In the genomic region with DNA sequence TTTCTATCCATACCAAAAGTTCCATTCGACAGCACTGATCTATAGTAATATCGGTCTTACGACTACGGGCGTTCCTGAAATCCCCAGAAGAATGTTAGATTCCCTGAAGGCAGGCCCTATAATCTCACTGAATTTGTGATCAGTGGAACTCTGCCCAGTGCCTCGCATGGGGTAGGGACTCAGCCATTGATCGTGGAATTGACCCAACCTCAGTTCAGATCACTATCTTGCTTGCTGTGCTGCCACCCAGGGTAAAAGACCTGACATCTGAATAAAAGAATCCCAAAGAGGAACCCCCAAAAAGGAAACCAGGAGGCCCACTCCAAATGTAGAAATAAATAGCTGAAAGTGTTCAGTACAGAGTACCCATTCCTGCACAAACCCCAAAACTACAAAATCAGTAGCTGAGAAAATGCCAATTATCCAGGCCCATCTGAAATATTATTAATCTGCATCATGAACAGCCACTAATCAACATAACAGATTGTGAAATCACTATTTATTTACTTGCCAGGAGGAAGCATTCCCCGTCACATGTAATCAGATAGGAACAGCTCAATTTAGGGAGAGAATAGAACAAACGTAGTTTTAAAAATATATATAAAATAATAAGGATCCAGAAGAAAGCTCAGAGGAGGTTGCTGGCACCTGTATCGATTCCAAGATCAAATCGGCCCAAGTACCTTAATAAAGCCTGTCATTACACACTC, we compare ENCODE assay signal across 23 cellular contexts.
DNase-seq lines count a peak whose midpoint lies in the region; ATAC-seq and TF ChIP-seq lines count a peak whose summit lies in the region.
"Had no signal": no experiment of that assay in that cellular context is flagged by ENCODE, and none has a peak within 500 bp of the region (broad histone marks: within the 10 kb centered on the region; RNA-seq: fewer than 3 reads in every experiment).

No MANE protein-coding gene starts in this region.

- H3K36me3 ChIP-seq in IMR-90 (ENCODE audit: control insufficient read depth, insufficient read depth, low read length) = peaks cover 8% of the 10 kb centered on the region; the same call in 1 of the 2 replicates
- H3K36me3 ChIP-seq: BLaER1 had no signal

- TF ChIP-seq RAD21 in IMR-90 (IDR thresholded peaks at IDR 0.05; ENCODE audit: low read length) = no peak

- H3K9ac ChIP-seq in IMR-90 (ENCODE audit: low read depth, low read length) = no peak overlapping the region
- H3K9ac ChIP-seq: BLaER1 had no signal

- H3K27me3 Mint-ChIP-seq in mesothelial cell of epicardium (ENCODE audit: low read depth) = no peaks in the 10 kb centered on the region
- no peaks in the 10 kb centered on the region for H3K27me3 Mint-ChIP-seq in activated T-cell treated with anti-CD3 and anti-CD28 coated beads, Interleukin-2, amount 50 U/mL, for 72 hours (ENCODE audit: low read depth)
- H3K27me3 Mint-ChIP-seq: CD4-positive, alpha-beta memory T cell; CD4-positive, CD25-positive, alpha-beta regulatory T cell had no signal

- H2AFZ ChIP-seq in IMR-90 (replicated peaks; ENCODE audit: low read length, poor library complexity) = no peak overlapping the region

- H4K91ac ChIP-seq in IMR-90 (ENCODE audit: insufficient read depth, low read depth, low read length) = no peak overlapping the region

- TF ChIP-seq POLR2A in IMR-90 (IDR thresholded peaks at IDR 0.05; ENCODE audit: low read depth, low read length) = no peak

- H2BK5ac ChIP-seq in IMR-90 (ENCODE audit: low read depth, low read length, poor library complexity, severe bottlenecking) = no peak overlapping the region

- H2AK5ac ChIP-seq in IMR-90 (ENCODE audit: low read depth, low read length) = no peak overlapping the region

- peak overlapping the region; percentile 25 for H3K27ac Mint-ChIP-seq in mesothelial cell of epicardium
- no peak overlapping the region for H3K27ac Mint-ChIP-seq in activated T-cell treated with anti-CD3 and anti-CD28 coated beads, Interleukin-2, amount 50 U/mL, for 72 hours
- H3K27ac Mint-ChIP-seq: CD14-positive monocyte; CD4-positive, alpha-beta memory T cell; CD4-positive, CD25-positive, alpha-beta regulatory T cell; CD8-positive, alpha-beta memory T cell had no signal

- no peaks in the 10 kb centered on the region for H3K27me3 ChIP-seq in IMR-90 (ENCODE audit: control insufficient read depth, insufficient read depth, low read length)
- H3K27me3 ChIP-seq: BE2C, BLaER1 had no signal

- no TSS peak for BruUV-seq in IMR-90 (replicated peaks; lab: Mats Ljungman, UMichigan)

- no peak overlapping the region for H2BK120ac ChIP-seq in IMR-90 (ENCODE audit: low read depth, low read length)

- no peak overlapping the region for H2BK15ac ChIP-seq in IMR-90 (ENCODE audit: low read depth, low read length)

- H3K4me3 ChIP-seq in IMR-90 (ENCODE audit: insufficient read depth, low read depth, low read length) = no peak overlapping the region
- H3K4me3 ChIP-seq: BLaER1, GM12878 had no signal

- no peaks in the 10 kb centered on the region for H3K9me3 Mint-ChIP-seq in mesothelial cell of epicardium
- no peaks in the 10 kb centered on the region for H3K9me3 Mint-ChIP-seq in activated T-cell treated with anti-CD3 and anti-CD28 coated beads, Interleukin-2, amount 50 U/mL, for 72 hours
- H3K9me3 Mint-ChIP-seq: CD14-positive monocyte; CD4-positive, alpha-beta memory T cell; CD4-positive, CD25-positive, alpha-beta regulatory T cell; CD8-positive, alpha-beta memory T cell had no signal

- H3K9me3 ChIP-seq in IMR-90 (ENCODE audit: control insufficient read depth, insufficient read depth, low read length) = no peaks in the 10 kb centered on the region
- H3K9me3 ChIP-seq: BE2C, BLaER1 had no signal

- H3K4me1 ChIP-seq in IMR-90 (ENCODE audit: control insufficient read depth, insufficient read depth, low read length) = peaks cover 7% of the 10 kb centered on the region

- ATAC-seq in IMR-90 (ENCODE audit: low read depth) (no peak), left lobe of liver (peak; percentile 87), HG02623 (IDR thresholded peaks at IDR 0.05; ENCODE audit: unreplicated experiment) (no peak)
- no peak for ATAC-seq in activated T-cell treated with anti-CD3 and anti-CD28 coated beads, Interleukin-2, amount 50 U/mL, for 72 hours (replicated peaks in 1 of 2)
- ATAC-seq: GM12878 had no signal

- no peak overlapping the region for H4K5ac ChIP-seq in IMR-90 (ENCODE audit: low read depth, low read length)

- in situ Hi-C loops in IMR-90 (cut with MboI; ENCODE audit: low sequenced_read_pairs) = no loop called here

- H3K79me1 ChIP-seq in IMR-90 (ENCODE audit: low read depth in 1 of 2, low read length in 2 of 2) = peaks cover 12 to 22% of the 10 kb centered on the region in 2 experiments; a peak in 2 of 4 replicates

- no peak overlapping the region for H3K4ac ChIP-seq in IMR-90 (ENCODE audit: low read depth, low read length)

- dilution Hi-C loops in IMR-90 (cut with HindIII; ENCODE audit: low sequenced_read_pairs, unreplicated experiment) = no loop called here

- H3K4me1 Mint-ChIP-seq in mesothelial cell of epicardium = peaks cover 10% of the 10 kb centered on the region
- peaks cover 5% of the 10 kb centered on the region for H3K4me1 Mint-ChIP-seq in activated T-cell treated with anti-CD3 and anti-CD28 coated beads, Interleukin-2, amount 50 U/mL, for 72 hours (ENCODE audit: low read depth)
- H3K4me1 Mint-ChIP-seq: CD4-positive, alpha-beta memory T cell; CD8-positive, alpha-beta memory T cell had no signal

- H4K20me1 ChIP-seq in IMR-90 (ENCODE audit: insufficient read depth, low read length) = no peaks in the 10 kb centered on the region
- H4K20me1 ChIP-seq: BLaER1 had no signal

- H2BK20ac ChIP-seq in IMR-90 (ENCODE audit: low read depth, low read length) = no peak overlapping the region

- no CpG with 5 or more reads among the region's 11 CpGs for WGBS in IMR-90 (ENCODE audit: extremely low coverage in 2 of 2, insufficient read length in 1 of 2), 2 experiments

- no peak overlapping the region for H3K4me2 ChIP-seq in IMR-90 (ENCODE audit: low read depth, low read length)
- H3K4me2 ChIP-seq: BLaER1 had no signal

- CTCF ChIA-PET in IMR-90 (lab: Yijun Ruan, JAX) = no interaction called here

- no peak for DNase-seq in IMR-90
- peak; percentile 68 for DNase-seq in left lobe of liver (ENCODE audit: low spot score)
- DNase-seq in mesothelial cell of epicardium (ENCODE audit: low spot score in 2 of 2, unreplicated experiment in 2 of 2) = no peak
- no peak for DNase-seq in activated T-cell treated with anti-CD3 and anti-CD28 coated beads, Interleukin-2, amount 50 U/mL, for 72 hours
- DNase-seq: 8988T; ACHN; BE2C; C1 segment of cervical spinal cord; CD4-positive, alpha-beta memory T cell; CD4-positive, CD25-positive, alpha-beta regulatory T cell; CD8-positive, alpha-beta memory T cell; COR-L47; DMS 273 treated with DMSO at 0.1 percent for 48 hours; DMS153; DMS53; DMS79; DND-41; EL; GDM1 had no signal

- no peak overlapping the region for H4K8ac ChIP-seq in IMR-90 (ENCODE audit: low read depth in 2 of 2, low read length in 2 of 2)

- no peak overlapping the region for H3K27ac ChIP-seq in IMR-90 (ENCODE audit: insufficient read depth, low read length)
- H3K27ac ChIP-seq: BLaER1 had no signal

- H3K9me1 ChIP-seq in IMR-90 (ENCODE audit: insufficient read depth, low read length) = peaks cover 16% of the 10 kb centered on the region

- intact Hi-C loops in IMR-90 (cut with micrococcal nuclease) = no loop called here

- H3K36me3 Mint-ChIP-seq in mesothelial cell of epicardium = peaks cover 7% of the 10 kb centered on the region
- H3K36me3 Mint-ChIP-seq in activated T-cell treated with anti-CD3 and anti-CD28 coated beads, Interleukin-2, amount 50 U/mL, for 72 hours (ENCODE audit: insufficient read depth in 2 of 2) = no peaks in the 10 kb centered on the region
- H3K36me3 Mint-ChIP-seq: CD4-positive, alpha-beta memory T cell; CD4-positive, CD25-positive, alpha-beta regulatory T cell; CD8-positive, alpha-beta memory T cell had no signal

- no peak overlapping the region for H2AK9ac ChIP-seq in IMR-90 (replicated peaks; ENCODE audit: low read depth, low read length, poor library complexity)

- H3K56ac ChIP-seq in IMR-90 (ENCODE audit: extremely low read depth, insufficient read depth, low read length) = no peak overlapping the region

- no peak overlapping the region for H3K4me3 Mint-ChIP-seq in mesothelial cell of epicardium
- no peak overlapping the region for H3K4me3 Mint-ChIP-seq in activated T-cell treated with anti-CD3 and anti-CD28 coated beads, Interleukin-2, amount 50 U/mL, for 72 hours
- H3K4me3 Mint-ChIP-seq: CD14-positive monocyte; CD4-positive, alpha-beta memory T cell; CD4-positive, CD25-positive, alpha-beta regulatory T cell; CD8-positive, alpha-beta memory T cell had no signal

- H3K18ac ChIP-seq in IMR-90 (ENCODE audit: low read depth, low read length) = no peak overlapping the region

- POLR2A ChIA-PET in IMR-90 (lab: Charles Lee; ENCODE audit: unreplicated experiment) = no interaction called here

- H3K23ac ChIP-seq in IMR-90 (ENCODE audit: low read depth, low read length) = no peak overlapping the region

- TF ChIP-seq CTCF in IMR-90 (conservative IDR thresholded peaks at IDR 0.05; ENCODE audit: low read depth, low read length) (no peak), mesothelial cell of epicardium (IDR thresholded peaks at IDR 0.05; ENCODE audit: unreplicated experiment) (no peak)

- no peak overlapping the region for H3K14ac ChIP-seq in IMR-90 (replicated peaks; ENCODE audit: low read depth, low read length)

TF ChIP-seq in IMR-90, 13 proteins besides CTCF, POLR2A, EP300 and RAD21:
- 0 out of 2 replicates have a peak, but pooled peaks have one; percentile 27 for TF ChIP-seq CEBPB (IDR thresholded peaks at IDR 0.05; ENCODE audit: low read depth, low read length)
- TF ChIP-seq, protein P1, sequence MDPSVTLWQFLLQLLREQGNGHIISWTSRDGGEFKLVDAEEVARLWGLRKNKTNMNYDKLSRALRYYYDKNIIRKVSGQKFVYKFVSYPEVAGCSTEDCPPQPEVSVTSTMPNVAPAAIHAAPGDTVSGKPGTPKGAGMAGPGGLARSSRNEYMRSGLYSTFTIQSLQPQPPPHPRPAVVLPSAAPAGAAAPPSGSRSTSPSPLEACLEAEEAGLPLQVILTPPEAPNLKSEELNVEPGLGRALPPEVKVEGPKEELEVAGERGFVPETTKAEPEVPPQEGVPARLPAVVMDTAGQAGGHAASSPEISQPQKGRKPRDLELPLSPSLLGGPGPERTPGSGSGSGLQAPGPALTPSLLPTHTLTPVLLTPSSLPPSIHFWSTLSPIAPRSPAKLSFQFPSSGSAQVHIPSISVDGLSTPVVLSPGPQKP (IDR thresholded peaks at IDR 0.05; ENCODE audit: borderline replicate concordance, low read depth, low read length) = no peak
